12 cellular contexts compared by ENCODE assay signal in the genomic region with DNA sequence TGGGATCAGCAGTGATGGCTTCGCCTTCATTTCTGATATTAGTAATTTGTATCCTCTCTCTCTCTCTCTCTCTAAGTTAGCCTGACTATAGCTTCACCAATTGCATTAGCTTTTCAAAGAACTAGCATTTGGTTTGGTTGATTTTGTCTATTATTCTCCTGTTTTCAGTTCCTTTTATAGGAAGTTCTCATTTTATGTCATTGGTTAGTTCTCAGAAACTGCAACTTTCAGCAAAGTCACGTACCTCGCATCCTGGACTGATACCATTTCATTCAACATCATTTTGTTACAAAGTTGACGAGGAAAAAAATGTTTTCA.
A peak's percentile ranks its signal among the peaks of the same experiment; 100 is the strongest.
DNase-seq lines count a peak whose midpoint lies in the region; ATAC-seq lines count a peak whose summit lies in the region.
"Had no signal": no experiment of that assay in that cellular context is flagged by ENCODE, and none has a peak within 500 bp of the region (broad histone marks: within the 10 kb centered on the region; RNA-seq: fewer than 3 reads in every experiment).

No MANE protein-coding gene starts in this region.

- H3K4me3 Mint-ChIP-seq in effector memory CD8-positive, alpha-beta T cell = no peak overlapping the region
- H3K4me3 Mint-ChIP-seq: activated CD4-positive, alpha-beta T cell treated with anti-CD3 and anti-CD28 coated beads for 36 hours; stimulated activated memory B cell treated with anti-CD40 and anti-IgM and Interleukin-4, amounts not matched to agents 10 μg/mL and 1 μg/mL and 100 μg/mL, for 72 hours had no signal

- H3K4me1 Mint-ChIP-seq in effector memory CD8-positive, alpha-beta T cell (ENCODE audit: low read depth in 2 of 2) = no peaks in the 10 kb centered on the region

- no peak overlapping the region for H3K27ac Mint-ChIP-seq in effector memory CD8-positive, alpha-beta T cell
- H3K27ac Mint-ChIP-seq: activated CD4-positive, alpha-beta T cell treated with anti-CD3 and anti-CD28 coated beads for 36 hours; stimulated activated memory B cell treated with anti-CD40 and anti-IgM and Interleukin-4, amounts not matched to agents 10 μg/mL and 1 μg/mL and 100 μg/mL, for 72 hours had no signal

- peak; percentile 56 for ATAC-seq in GM18502 (IDR thresholded peaks at IDR 0.05; ENCODE audit: poor library complexity, unreplicated experiment)
- peak; percentile 34 for ATAC-seq in GM19463 (IDR thresholded peaks at IDR 0.05; ENCODE audit: unreplicated experiment)
- peak; percentile 39 for ATAC-seq in HG02798 (IDR thresholded peaks at IDR 0.05; ENCODE audit: poor library complexity, unreplicated experiment)
- peak; percentile 35 for ATAC-seq in HG03354 (IDR thresholded peaks at IDR 0.05; ENCODE audit: poor library complexity, severe bottlenecking, unreplicated experiment)
- ATAC-seq in effector memory CD8-positive, alpha-beta T cell (replicated peaks) = no peak

- no peak for DNase-seq in NCI-H748 (lab: John Stamatoyannopoulos, UW; ENCODE audit: unreplicated experiment)
- DNase-seq in effector memory CD8-positive, alpha-beta T cell = no peak
- no peak for DNase-seq in inferior parietal cortex (ENCODE audit: extremely low spot score)
- no peak for DNase-seq in UCSD-AML1 (lab: John Stamatoyannopoulos, UW; ENCODE audit: unreplicated experiment)
- DNase-seq: activated CD4-positive, alpha-beta T cell treated with anti-CD3 and anti-CD28 coated beads for 36 hours; DND-41; SW 1271 had no signal

- peaks cover 2 to 14% of the 10 kb centered on the region in 2 donors for H3K9me3 Mint-ChIP-seq in effector memory CD8-positive, alpha-beta T cell

- H3K36me3 Mint-ChIP-seq in effector memory CD8-positive, alpha-beta T cell (ENCODE audit: insufficient read depth) = no peaks in the 10 kb centered on the region
- H3K36me3 Mint-ChIP-seq: stimulated activated memory B cell treated with anti-CD40 and anti-IgM and Interleukin-4, amounts not matched to agents 10 μg/mL and 1 μg/mL and 100 μg/mL, for 72 hours had no signal

- H3K27me3 Mint-ChIP-seq in effector memory CD8-positive, alpha-beta T cell = no peaks in the 10 kb centered on the region
- H3K27me3 Mint-ChIP-seq: stimulated activated memory B cell treated with anti-CD40 and anti-IgM and Interleukin-4, amounts not matched to agents 10 μg/mL and 1 μg/mL and 100 μg/mL, for 72 hours had no signal
